Comparison of ENCODE assay signal across 19 cellular contexts in genomic region chr20:49448917-49449316, GRCh38. TPM values are rescaled to one million over a fixed set of nuclear protein-coding genes. Genes with fewer than 3 reads are reported as not detected.
DNase-seq lines count a peak whose midpoint lies in the region; ATAC-seq and TF ChIP-seq lines count a peak whose summit lies in the region.
"Had no signal": no experiment of that assay in that cellular context is flagged by ENCODE, and none has a peak within 500 bp of the region (broad histone marks: within the 10 kb centered on the region; RNA-seq: fewer than 3 reads in every experiment).

No MANE protein-coding gene starts in this region.

- no peaks in the 10 kb centered on the region for H3K36me3 Mint-ChIP-seq in Caco-2 (ENCODE audit: insufficient read depth, unreplicated experiment)
- no peaks in the 10 kb centered on the region for H3K36me3 Mint-ChIP-seq in natural killer cell treated with Interleukin-12 subunit alpha and Interleukin-12 subunit beta and Interleukin-15 and Interleukin-18, amount 100 ng/mL, for 72 hours
- H3K36me3 Mint-ChIP-seq: CD8-positive, alpha-beta memory T cell had no signal

- CTCF ChIA-PET in Caco-2 (lab: Charles Lee) = interaction anchor here (0.7 kb wide), 1 partner anchor 35 kb away, joined by 3 read pairs; no protein-coding TSS in a partner anchor
- CTCF ChIA-PET in HEK293 (lab: Yijun Ruan, JAX) = interaction anchor here (0.7 to 1.0 kb wide), 2 partner anchors 13 to 74 kb away, joined by 3 to 4 read pairs; no protein-coding TSS in a partner anchor

- H3K4me1 Mint-ChIP-seq in Caco-2 (ENCODE audit: low read depth, unreplicated experiment) = no peaks in the 10 kb centered on the region
- H3K4me1 Mint-ChIP-seq in natural killer cell treated with Interleukin-12 subunit alpha and Interleukin-12 subunit beta and Interleukin-15 and Interleukin-18, amount 100 ng/mL, for 72 hours (ENCODE audit: low read depth in 2 of 2) = no peaks in the 10 kb centered on the region
- H3K4me1 Mint-ChIP-seq: CD8-positive, alpha-beta memory T cell had no signal

- H3K27me3 ChIP-seq in Caco-2 (replicated peaks; ENCODE audit: control insufficient read depth, insufficient read depth, low read length) (peaks cover under 1% of the 10 kb centered on the region; the same call in 1 of the 2 replicates), RWPE2 (ENCODE audit: insufficient read depth, poor library complexity, severe bottlenecking) (no peaks in the 10 kb centered on the region), brain microvascular endothelial cell (replicated peaks) (peaks cover 14% of the 10 kb centered on the region)

- H3K4me3 ChIP-seq in Caco-2 (ENCODE audit: low read depth, low read length) (no peak overlapping the region), HEK293 (ENCODE audit: low read depth, low read length) (no peak overlapping the region), RWPE2 (ENCODE audit: severe bottlenecking) (no peak overlapping the region), brain microvascular endothelial cell (ENCODE audit: low read depth, low read length) (no peak overlapping the region)
- H3K4me3 ChIP-seq: GM23248, left ventricle myocardium inferior, spleen had no signal

- peaks cover 26% of the 10 kb centered on the region for H3K27me3 Mint-ChIP-seq in Caco-2 (ENCODE audit: insufficient read depth, unreplicated experiment)
- H3K27me3 Mint-ChIP-seq in natural killer cell treated with Interleukin-12 subunit alpha and Interleukin-12 subunit beta and Interleukin-15 and Interleukin-18, amount 100 ng/mL, for 72 hours = peaks cover 27 to 39% of the 10 kb centered on the region in 2 donors

- intact Hi-C loops in Caco-2 (cut with micrococcal nuclease; ENCODE audit: unreplicated experiment) = no loop called here

- BruUV-seq in Caco-2 (replicated peaks; lab: Mats Ljungman, UMichigan) = no TSS peak

- H3K9me3 Mint-ChIP-seq in Caco-2 (ENCODE audit: unreplicated experiment) = no peaks in the 10 kb centered on the region
- H3K9me3 Mint-ChIP-seq in natural killer cell treated with Interleukin-12 subunit alpha and Interleukin-12 subunit beta and Interleukin-15 and Interleukin-18, amount 100 ng/mL, for 72 hours = no peaks in the 10 kb centered on the region
- H3K9me3 Mint-ChIP-seq: CD8-positive, alpha-beta memory T cell; IgD-negative memory B cell had no signal

- POLR2A ChIA-PET in Caco-2 (lab: Charles Lee) (interaction anchor here (0.5 kb wide), 2 partner anchors 171 to 308 kb away, joined by 3 read pairs; partner anchors contain the start of gene ZNFX1), HEK293 (lab: Yijun Ruan, JAX) (no interaction called here)

- ATAC-seq in RWPE2 (ENCODE audit: low read depth) = peak; percentile 46
- ATAC-seq in natural killer cell treated with Interleukin-12 subunit alpha and Interleukin-12 subunit beta and Interleukin-15 and Interleukin-18, amount 100 ng/mL, for 72 hours = no peak

- in situ Hi-C loops in brain microvascular endothelial cell (cut with HindIII; ENCODE audit: low pct_ligation_motif_present, low sequenced_read_pairs) = no loop called here
- in situ Hi-C loops in KBM-7 (cut with MboI; ENCODE audit: low pct_unique_long_range_greater_than_20kb, low sequenced_read_pairs) = no loop called here

- H3K9me3 ChIP-seq in Caco-2 (no peaks in the 10 kb centered on the region), HEK293 (ENCODE audit: control insufficient read depth, insufficient read depth, low read depth, low read length) (no peaks in the 10 kb centered on the region), RWPE2 (ENCODE audit: severe bottlenecking) (no peaks in the 10 kb centered on the region)
- H3K9me3 ChIP-seq: left ventricle myocardium inferior, spleen had no signal

- TF ChIP-seq CTCF in Caco-2 (IDR thresholded peaks at IDR 0.05; ENCODE audit: insufficient read depth in 1 of 2, low read depth in 1 of 2, low read length in 1 of 2, severe bottlenecking in 1 of 2, unreplicated experiment in 1 of 2) (no peak), HEK293 (tag by site-specific recombination; IDR thresholded peaks at IDR 0.05) (no peak), RWPE2 (IDR thresholded peaks at IDR 0.05; ENCODE audit: poor library complexity, severe bottlenecking) (no peak), brain microvascular endothelial cell (IDR thresholded peaks at IDR 0.05; ENCODE audit: low read depth, low read length, missing control alignments) (no peak)

- H3K27ac ChIP-seq in HEK293 (ENCODE audit: extremely low read depth, low read depth, low read length) (no peak overlapping the region), RWPE2 (ENCODE audit: poor library complexity, severe bottlenecking) (no peak overlapping the region), brain microvascular endothelial cell (no peak overlapping the region)
- H3K27ac ChIP-seq: GM23248, spleen, WERI-Rb-1 had no signal

- H3K36me3 ChIP-seq in Caco-2 (ENCODE audit: control insufficient read depth, insufficient read depth, low read length) = no peaks in the 10 kb centered on the region
- no peaks in the 10 kb centered on the region for H3K36me3 ChIP-seq in HEK293 (ENCODE audit: control insufficient read depth in 2 of 2, insufficient read depth in 1 of 2, low read length in 2 of 2)
- H3K36me3 ChIP-seq in RWPE2 (ENCODE audit: low read depth) = no peaks in the 10 kb centered on the region
- no peaks in the 10 kb centered on the region for H3K36me3 ChIP-seq in brain microvascular endothelial cell (replicated peaks)
- H3K36me3 ChIP-seq: left ventricle myocardium inferior, spleen had no signal

- no peak overlapping the region for H3K4me3 Mint-ChIP-seq in Caco-2 (ENCODE audit: unreplicated experiment)
- no peak overlapping the region for H3K4me3 Mint-ChIP-seq in natural killer cell treated with Interleukin-12 subunit alpha and Interleukin-12 subunit beta and Interleukin-15 and Interleukin-18, amount 100 ng/mL, for 72 hours
- H3K4me3 Mint-ChIP-seq: CD8-positive, alpha-beta memory T cell; IgD-negative memory B cell had no signal

- H3K4me1 ChIP-seq in Caco-2 (no peaks in the 10 kb centered on the region), HEK293 (ENCODE audit: control insufficient read depth, insufficient read depth, low read length) (no peaks in the 10 kb centered on the region), RWPE2 (ENCODE audit: insufficient read depth, poor library complexity, severe bottlenecking) (no peaks in the 10 kb centered on the region)

- H3K27ac Mint-ChIP-seq in Caco-2 (ENCODE audit: unreplicated experiment) = no peak overlapping the region
- H3K27ac Mint-ChIP-seq in natural killer cell treated with Interleukin-12 subunit alpha and Interleukin-12 subunit beta and Interleukin-15 and Interleukin-18, amount 100 ng/mL, for 72 hours = no peak overlapping the region
- H3K27ac Mint-ChIP-seq: IgD-negative memory B cell had no signal

- DNase-seq in Caco-2 (peak; percentile 68 to 81), RWPE2 (ENCODE audit: low spot score) (no peak), iPS-NIHi7 (ENCODE audit: extremely low spot score) (peak; percentile 40), brain microvascular endothelial cell (no peak), KBM-7 (no peak)
- no peak for DNase-seq in natural killer cell treated with Interleukin-12 subunit alpha and Interleukin-12 subunit beta and Interleukin-15 and Interleukin-18, amount 100 ng/mL, for 72 hours (ENCODE audit: low spot score)
- DNase-seq: activated CD4-positive, alpha-beta T cell treated with anti-CD3 and anti-CD28 coated beads, Interleukin-2, amount 50 U/mL, for 48 hours; left ventricle myocardium inferior; NCI-H1048; NCI-H2029 treated with DMSO at 0.1 percent for 48 hours; NCI-H524; OCI-M1; spleen; WERI-Rb-1 had no signal

TF ChIP-seq in HEK293, 187 proteins besides CTCF, POLR2A, EP300 and RAD21:
- no peak for TF ChIP-seq ZNF211 (tag by site-specific recombination; IDR thresholded peaks at IDR 0.05; ENCODE audit: low read depth)
- TF ChIP-seq ZNF529 (tag by site-specific recombination; IDR thresholded peaks at IDR 0.05; ENCODE audit: insufficient replicate concordance) = no peak
- peak; percentile 37; the same call in 1 of the 2 replicates for TF ChIP-seq SP2 (tag by site-specific recombination; IDR thresholded peaks at IDR 0.05)
- no peak for TF ChIP-seq ZNF10 (tag by site-specific recombination; IDR thresholded peaks at IDR 0.05)

RNA-seq across cellular contexts. Expression of gene KCNB1, which starts 33.6 kb away (rescaled TPM):
- total RNA-seq in Caco-2 (2022) = 0.09 TPM in 1 of 2 replicates, not detected in the other
- not detected for total RNA-seq in natural killer cell treated with Interleukin-12 subunit alpha and Interleukin-12 subunit beta and Interleukin-15 and Interleukin-18, amount 100 ng/mL, for 72 hours
- total RNA-seq: glomerular endothelial cell had no signal

Comparison
In these comparisons a context has a peak if more than half of its experiments do, and no peak if none do; other contexts are left out.
1. DNase-seq: peak in Caco-2 (2 of 2) and iPS-NIHi7 (single experiment); none in RWPE2 (single experiment), natural killer cell treated with Interleukin-12 subunit alpha and Interleukin-12 subunit beta and Interleukin-15 and Interleukin-18, amount 100 ng/mL, for 72 hours (single experiment), brain microvascular endothelial cell (single experiment) and KBM-7 (single experiment).